ENCODE assay signal across 9 cellular contexts in genomic region chr10:103676851-103677417, GRCh38.
DNase-seq lines count a peak whose midpoint lies in the region; ATAC-seq and TF ChIP-seq lines count a peak whose summit lies in the region.
"Had no signal": no experiment of that assay in that cellular context is flagged by ENCODE, and none has a peak within 500 bp of the region (broad histone marks: within the 10 kb centered on the region; RNA-seq: fewer than 3 reads in every experiment).

No MANE protein-coding gene starts in this region.

- H3K9me3 ChIP-seq in NT2/D1 (ENCODE audit: insufficient read depth, low read length) = no peaks in the 10 kb centered on the region
- H3K9me3 ChIP-seq in tibial nerve = no peaks in the 10 kb centered on the region

- H3K4me3 ChIP-seq in NT2/D1 (ENCODE audit: insufficient read length, low read depth) = no peak overlapping the region
- peak overlapping the region in 1 of 59 donors; percentile 29 for H3K4me3 ChIP-seq in dorsolateral prefrontal cortex
- peak overlapping the region in 3 of 4 donors; percentile 11 to 47 (median 21) for H3K4me3 ChIP-seq in tibial nerve

- H3K36me3 ChIP-seq in NT2/D1 (ENCODE audit: insufficient read depth, insufficient read length, low read length) (no peaks in the 10 kb centered on the region), tibial nerve (no peaks in the 10 kb centered on the region)

- peak in 1 of 2 donors; percentile 61 for TF ChIP-seq EP300 in tibial nerve (IDR thresholded peaks at IDR 0.05)

- H3K27ac ChIP-seq in dorsolateral prefrontal cortex (peak overlapping the region in 46 of 59 donors; percentile 23 to 91 (median 82)), tibial nerve (peak overlapping the region; percentile 86 to 97 (median 94))

- no peak for ATAC-seq in HG02981 (IDR thresholded peaks at IDR 0.05; ENCODE audit: unreplicated experiment)

- intact Hi-C loops in dorsolateral prefrontal cortex (cut with DNase I) = no loop called here

- peaks cover 8% of the 10 kb centered on the region for H3K4me1 ChIP-seq in NT2/D1 (ENCODE audit: insufficient read depth, insufficient read length)
- peaks cover 0 to 99% (median 52%) of the 10 kb centered on the region in 4 donors for H3K4me1 ChIP-seq in tibial nerve

- DNase-seq in NT2/D1 (ENCODE audit: low read depth, low spot score) = no peak
- peak in 1 of 10 donors; percentile 41 for DNase-seq in dorsolateral prefrontal cortex
- DNase-seq in mucosa of gallbladder (ENCODE audit: low spot score) = peak; percentile 56
- peak in 1 of 2 donors; percentile 79 for DNase-seq in tibial nerve (ENCODE audit: low spot score in 2 of 2)
- no peak for DNase-seq in HuH-7 (ENCODE audit: low spot score)
- DNase-seq in putamen (ENCODE audit: low spot score) = no peak
- no peak for DNase-seq in midbrain (lab: John Stamatoyannopoulos, UW)
- DNase-seq: NCI-H69 had no signal

- peak in 1 of 2 donors; percentile 30 for TF ChIP-seq POLR2A in tibial nerve (IDR thresholded peaks at IDR 0.05)

- H3K27me3 ChIP-seq in NT2/D1 (ENCODE audit: insufficient read depth, insufficient read length) = no peaks in the 10 kb centered on the region
- no peaks in the 10 kb centered on the region for H3K27me3 ChIP-seq in dorsolateral prefrontal cortex
- no peaks in the 10 kb centered on the region for H3K27me3 ChIP-seq in tibial nerve

- 40 to 45% methylated on average over 16 of the region's 16 CpGs for WGBS in tibial nerve, 2 donors

- H3K9ac ChIP-seq in NT2/D1 (ENCODE audit: insufficient read length, low read depth) = peak overlapping the region; percentile 42

- TF ChIP-seq CTCF in dorsolateral prefrontal cortex (IDR thresholded peaks at IDR 0.05 in 54 of 56, conservative IDR thresholded peaks at IDR 0.05 in 2 of 56; ENCODE audit: low read depth in 1 of 56, partially characterized antibody in 56 of 56) (no peak), tibial nerve (IDR thresholded peaks at IDR 0.05) (no peak)
